ENCODE assay signal across 1 cellular context in the genomic region with DNA sequence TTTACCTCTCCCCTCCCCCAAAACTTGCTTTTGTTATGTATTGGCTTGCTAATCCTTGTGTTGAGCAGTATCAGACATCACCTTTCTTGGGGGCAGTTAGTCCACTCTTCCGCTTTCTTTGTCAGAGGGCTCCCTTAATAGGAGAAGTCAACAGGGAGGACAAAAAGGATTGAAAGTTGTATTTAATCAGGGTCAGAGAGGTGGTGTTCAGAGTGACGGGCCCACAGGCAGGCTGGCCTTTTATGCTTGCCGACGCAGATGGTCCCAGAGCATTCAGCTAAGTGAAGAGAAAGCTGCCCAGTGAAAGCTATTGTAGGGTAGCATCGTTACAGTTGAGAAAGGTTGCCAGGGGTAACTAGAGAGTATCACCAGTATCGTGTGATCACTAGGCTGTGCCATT.
TF ChIP-seq lines count a peak whose summit lies in the region.

No MANE protein-coding gene starts in this region.

TF ChIP-seq in H1, 55 proteins besides CTCF, POLR2A, EP300 and RAD21:
- no peak for TF ChIP-seq MAFK (IDR thresholded peaks at IDR 0.05; ENCODE audit: low read depth, low read length)
- 0 out of 2 replicates have a peak, but pooled peaks have one; percentile 13 for TF ChIP-seq CREB1 (IDR thresholded peaks at IDR 0.05)
- no peak for TF ChIP-seq SIX5 (IDR thresholded peaks at IDR 0.05; ENCODE audit: low read depth, low read length)
- no peak for TF ChIP-seq CTBP2 (IDR thresholded peaks at IDR 0.05; ENCODE audit: borderline replicate concordance, insufficient read depth, insufficient read length, low read length)
- 0 out of 2 replicates have a peak, but pooled peaks have one; percentile 68 for TF ChIP-seq TCF12 (IDR thresholded peaks at IDR 0.05; ENCODE audit: low read depth, low read length)
- TF ChIP-seq KDM5A (IDR thresholded peaks at IDR 0.05; ENCODE audit: low read length): no peak
- TF ChIP-seq SIRT6 (IDR thresholded peaks at IDR 0.05; ENCODE audit: low read length): no peak
- TF ChIP-seq CHD7 (IDR thresholded peaks at IDR 0.05; ENCODE audit: insufficient replicate concordance, low read length): peak; percentile 76
- TF ChIP-seq HDAC2 (IDR thresholded peaks at IDR 0.05; ENCODE audit: borderline replicate concordance in 1 of 2, low read depth in 2 of 2, low read length in 2 of 2): peak in 1 of 2 experiments; percentile 60; a peak in 2 of 4 replicates
- TF ChIP-seq FOSL1 (IDR thresholded peaks at IDR 0.05; ENCODE audit: insufficient read depth, low read depth, low read length): no peak
- TF ChIP-seq ASH2L (IDR thresholded peaks at IDR 0.05; ENCODE audit: low read length): peak; percentile 86
- no peak for TF ChIP-seq RFX5 (IDR thresholded peaks at IDR 0.05; ENCODE audit: borderline replicate concordance, low read depth, low read length)
- TF ChIP-seq TAF7 (optimal IDR thresholded peaks at IDR 0.05; ENCODE audit: borderline replicate concordance, low read depth, low read length): peak; percentile 32
- TF ChIP-seq SP1 (IDR thresholded peaks at IDR 0.05; ENCODE audit: low read depth, low read length): peak; percentile 87
- TF ChIP-seq CHD2 (IDR thresholded peaks at IDR 0.05; ENCODE audit: low read length): no peak
- peak; percentile 45; the same call in 1 of the 2 replicates for TF ChIP-seq TAF1 (IDR thresholded peaks at IDR 0.05; ENCODE audit: low read depth, low read length)
- TF ChIP-seq RBBP5 (IDR thresholded peaks at IDR 0.05; ENCODE audit: borderline replicate concordance, low read depth, low read length): 0 out of 2 replicates have a peak, but pooled peaks have one; percentile 53
- peak; percentile 71 for TF ChIP-seq NANOG (IDR thresholded peaks at IDR 0.05; ENCODE audit: insufficient read depth, low read depth, low read length, poor library complexity, severe bottlenecking)
- no peak for TF ChIP-seq KDM1A (IDR thresholded peaks at IDR 0.05; ENCODE audit: borderline replicate concordance, low read length)
- no peak for TF ChIP-seq ATF2 (IDR thresholded peaks at IDR 0.05; ENCODE audit: low read length)
- TF ChIP-seq CHD1 (IDR thresholded peaks at IDR 0.05; ENCODE audit: low read depth, low read length): no peak
- TF ChIP-seq ZNF274 (IDR thresholded peaks at IDR 0.05; ENCODE audit: borderline replicate concordance, extremely low read depth, low read length): no peak
- 0 out of 4 replicates have a peak, but pooled peaks of 1 of the 2 experiments have one; percentile 40 for TF ChIP-seq SIN3A (conservative IDR thresholded peaks at IDR 0.05 in 1 of 2, IDR thresholded peaks at IDR 0.05 in 1 of 2; ENCODE audit: low read depth in 1 of 2, low read length in 2 of 2)
- TF ChIP-seq ATF3 (IDR thresholded peaks at IDR 0.05; ENCODE audit: insufficient read depth, low read depth, low read length): no peak
- no peak for TF ChIP-seq EGR1 (IDR thresholded peaks at IDR 0.05; ENCODE audit: borderline replicate concordance, low read depth, low read length)
- TF ChIP-seq POU5F1 (IDR thresholded peaks at IDR 0.05; ENCODE audit: low read depth, low read length): peak; percentile 88
- peak in 1 of 2 experiments; percentile 38 for TF ChIP-seq BCL11A (IDR thresholded peaks at IDR 0.05; ENCODE audit: low read depth in 2 of 2, low read length in 2 of 2)
- no peak for TF ChIP-seq TBP (IDR thresholded peaks at IDR 0.05; ENCODE audit: low read depth, low read length)
